1 cellular context compared by ENCODE assay signal in the genomic region with DNA sequence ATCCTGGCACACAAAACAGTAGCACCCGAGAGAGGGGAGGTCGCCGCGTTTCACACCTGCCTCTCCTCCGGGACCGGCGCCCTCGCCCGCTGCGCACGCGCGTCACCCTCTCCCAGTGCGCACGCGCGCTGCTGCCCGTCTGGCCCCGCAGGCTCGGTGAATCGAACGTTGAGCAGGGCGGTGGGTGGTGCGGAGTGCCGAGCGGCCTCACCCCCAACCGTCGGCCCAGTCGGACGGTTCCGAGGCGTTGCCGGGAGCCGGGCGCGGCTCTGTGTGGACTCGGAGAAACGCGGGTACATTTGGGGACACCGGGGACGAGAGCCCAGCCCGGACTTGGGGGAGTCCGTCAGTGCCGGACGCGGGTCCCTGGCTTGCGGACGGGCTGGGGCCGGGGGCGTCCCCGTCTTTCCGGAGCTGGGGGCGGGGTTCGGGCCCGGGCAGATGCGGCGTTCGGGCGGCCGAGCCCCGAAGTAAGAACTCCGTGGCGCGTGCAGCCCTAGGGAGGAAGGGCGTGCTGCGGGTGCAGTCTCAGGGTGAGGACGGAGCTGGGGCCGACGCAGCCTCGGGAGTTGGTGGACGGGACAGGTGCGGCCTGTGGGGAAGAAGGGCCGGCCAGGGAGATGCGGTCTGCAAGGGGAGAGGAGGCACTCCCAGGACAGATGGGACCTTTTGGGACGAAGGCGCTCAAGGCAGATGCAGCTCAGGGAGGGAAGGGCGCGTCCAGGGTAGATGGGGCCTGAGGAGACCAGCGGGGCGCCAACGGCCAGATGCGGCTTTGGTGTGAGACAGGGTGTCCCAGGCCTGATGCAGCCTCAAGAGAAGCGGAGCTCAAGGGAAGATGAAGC.
TF ChIP-seq lines count a peak whose summit lies in the region.

A gene with protein sequence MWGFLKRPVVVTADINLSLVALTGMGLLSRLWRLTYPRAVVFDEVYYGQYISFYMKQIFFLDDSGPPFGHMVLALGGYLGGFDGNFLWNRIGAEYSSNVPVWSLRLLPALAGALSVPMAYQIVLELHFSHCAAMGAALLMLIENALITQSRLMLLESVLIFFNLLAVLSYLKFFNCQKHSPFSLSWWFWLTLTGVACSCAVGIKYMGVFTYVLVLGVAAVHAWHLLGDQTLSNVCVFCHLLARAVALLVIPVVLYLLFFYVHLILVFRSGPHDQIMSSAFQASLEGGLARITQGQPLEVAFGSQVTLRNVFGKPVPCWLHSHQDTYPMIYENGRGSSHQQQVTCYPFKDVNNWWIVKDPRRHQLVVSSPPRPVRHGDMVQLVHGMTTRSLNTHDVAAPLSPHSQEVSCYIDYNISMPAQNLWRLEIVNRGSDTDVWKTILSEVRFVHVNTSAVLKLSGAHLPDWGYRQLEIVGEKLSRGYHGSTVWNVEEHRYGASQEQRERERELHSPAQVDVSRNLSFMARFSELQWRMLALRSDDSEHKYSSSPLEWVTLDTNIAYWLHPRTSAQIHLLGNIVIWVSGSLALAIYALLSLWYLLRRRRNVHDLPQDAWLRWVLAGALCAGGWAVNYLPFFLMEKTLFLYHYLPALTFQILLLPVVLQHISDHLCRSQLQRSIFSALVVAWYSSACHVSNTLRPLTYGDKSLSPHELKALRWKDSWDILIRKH (plus strand): TSS at position 138 of the 845 bp plus-strand sequence. CDS start 1,301 bp downstream, outside the sequence.

TF ChIP-seq in GM12878, 131 proteins besides CTCF, POLR2A, EP300 and RAD21 (continued from another document and continues in another):
- TF ChIP-seq, protein P1, sequence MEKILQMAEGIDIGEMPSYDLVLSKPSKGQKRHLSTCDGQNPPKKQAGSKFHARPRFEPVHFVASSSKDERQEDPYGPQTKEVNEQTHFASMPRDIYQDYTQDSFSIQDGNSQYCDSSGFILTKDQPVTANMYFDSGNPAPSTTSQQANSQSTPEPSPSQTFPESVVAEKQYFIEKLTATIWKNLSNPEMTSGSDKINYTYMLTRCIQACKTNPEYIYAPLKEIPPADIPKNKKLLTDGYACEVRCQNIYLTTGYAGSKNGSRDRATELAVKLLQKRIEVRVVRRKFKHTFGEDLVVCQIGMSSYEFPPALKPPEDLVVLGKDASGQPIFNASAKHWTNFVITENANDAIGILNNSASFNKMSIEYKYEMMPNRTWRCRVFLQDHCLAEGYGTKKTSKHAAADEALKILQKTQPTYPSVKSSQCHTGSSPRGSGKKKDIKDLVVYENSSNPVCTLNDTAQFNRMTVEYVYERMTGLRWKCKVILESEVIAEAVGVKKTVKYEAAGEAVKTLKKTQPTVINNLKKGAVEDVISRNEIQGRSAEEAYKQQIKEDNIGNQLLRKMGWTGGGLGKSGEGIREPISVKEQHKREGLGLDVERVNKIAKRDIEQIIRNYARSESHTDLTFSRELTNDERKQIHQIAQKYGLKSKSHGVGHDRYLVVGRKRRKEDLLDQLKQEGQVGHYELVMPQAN (conservative IDR thresholded peaks at IDR 0.05), result peak; percentile 70
- TF ChIP-seq HDGF (IDR thresholded peaks at IDR 0.05) (0 out of 2 replicates have a peak, but pooled peaks have one; percentile 18), CEBPB (IDR thresholded peaks at IDR 0.05; ENCODE audit: borderline replicate concordance in 1 of 2, low read depth in 2 of 2, low read length in 2 of 2) (no peak), NRF1 (conservative IDR thresholded peaks at IDR 0.05; ENCODE audit: low read depth, low read length) (peak; percentile 92), NFIC (IDR thresholded peaks at IDR 0.05; ENCODE audit: low read depth, low read length) (no peak), CBFB (IDR thresholded peaks at IDR 0.05; ENCODE audit: low read depth) (no peak), CBX5 (IDR thresholded peaks at IDR 0.05; ENCODE audit: low read depth) (no peak), BMI1 (IDR thresholded peaks at IDR 0.05; ENCODE audit: borderline replicate concordance) (no peak), POU2F2 (IDR thresholded peaks at IDR 0.05; ENCODE audit: borderline replicate concordance, low read depth, low read length) (0 out of 3 replicates have a peak, but pooled peaks have one; percentile 45), GATAD2B (conservative IDR thresholded peaks at IDR 0.05; ENCODE audit: low read depth) (peak; percentile 92), RELA (IDR thresholded peaks at IDR 0.05; ENCODE audit: borderline replicate concordance, partially characterized antibody) (peak; percentile 58), KAT2A (conservative IDR thresholded peaks at IDR 0.05; ENCODE audit: control insufficient read depth, low read depth, low read length) (no peak), SIN3A (IDR thresholded peaks at IDR 0.05; ENCODE audit: low read depth, low read length) (peak; percentile 60; the same call in 1 of the 2 replicates), CREM (IDR thresholded peaks at IDR 0.05; ENCODE audit: low read depth) (0 out of 2 replicates have a peak, but pooled peaks have one; percentile 34), YY1 (IDR thresholded peaks at IDR 0.05; ENCODE audit: low read depth, low read length) (peak; percentile 89), RBBP5 (conservative IDR thresholded peaks at IDR 0.05) (no peak), LARP7 (IDR thresholded peaks at IDR 0.05) (peak; percentile 93), POLR2AphosphoS2 (IDR thresholded peaks at IDR 0.05; ENCODE audit: low read depth, low read length) (peak; percentile 95), NR2C2 (IDR thresholded peaks at IDR 0.05; ENCODE audit: borderline replicate concordance, control insufficient read depth, insufficient read length, low read depth) (peak; percentile 97), TCF12 (IDR thresholded peaks at IDR 0.05; ENCODE audit: low read depth, low read length) (peak; percentile 77), ASH2L (IDR thresholded peaks at IDR 0.05; ENCODE audit: borderline replicate concordance, low read depth) (peak; percentile 40; the same call in 1 of the 2 replicates), TARDBP (IDR thresholded peaks at IDR 0.05; ENCODE audit: borderline replicate concordance) (0 out of 2 replicates have a peak, but pooled peaks have one; percentile 67), SP1 (IDR thresholded peaks at IDR 0.05; ENCODE audit: low read depth, low read length) (peak; percentile 11), CHD2 (IDR thresholded peaks at IDR 0.05; ENCODE audit: borderline replicate concordance, low read depth, low read length) (0 out of 2 replicates have a peak, but pooled peaks have one; percentile 25), FOS (IDR thresholded peaks at IDR 0.05; ENCODE audit: borderline replicate concordance, extremely low read depth, insufficient read length) (no peak), SMARCA5 (IDR thresholded peaks at IDR 0.05) (peak; percentile 62; the same call in 1 of the 2 replicates), ZNF207 (IDR thresholded peaks at IDR 0.05; ENCODE audit: borderline replicate concordance) (peak; percentile 96), NR2F1 (conservative IDR thresholded peaks at IDR 0.05) (0 out of 2 replicates have a peak, but pooled peaks have one; percentile 38), EGR1 (IDR thresholded peaks at IDR 0.05; ENCODE audit: borderline replicate concordance in 1 of 2, low read depth in 2 of 2, low read length in 2 of 2) (peak in 1 of 2 experiments; percentile 74; a peak in 2 of 3 replicates)
- TF ChIP-seq, protein P2, sequence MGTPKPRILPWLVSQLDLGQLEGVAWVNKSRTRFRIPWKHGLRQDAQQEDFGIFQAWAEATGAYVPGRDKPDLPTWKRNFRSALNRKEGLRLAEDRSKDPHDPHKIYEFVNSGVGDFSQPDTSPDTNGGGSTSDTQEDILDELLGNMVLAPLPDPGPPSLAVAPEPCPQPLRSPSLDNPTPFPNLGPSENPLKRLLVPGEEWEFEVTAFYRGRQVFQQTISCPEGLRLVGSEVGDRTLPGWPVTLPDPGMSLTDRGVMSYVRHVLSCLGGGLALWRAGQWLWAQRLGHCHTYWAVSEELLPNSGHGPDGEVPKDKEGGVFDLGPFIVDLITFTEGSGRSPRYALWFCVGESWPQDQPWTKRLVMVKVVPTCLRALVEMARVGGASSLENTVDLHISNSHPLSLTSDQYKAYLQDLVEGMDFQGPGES (IDR thresholded peaks at IDR 0.05), result peak; percentile 52; the same call in 1 of the 2 replicates
- TF ChIP-seq, protein P3, sequence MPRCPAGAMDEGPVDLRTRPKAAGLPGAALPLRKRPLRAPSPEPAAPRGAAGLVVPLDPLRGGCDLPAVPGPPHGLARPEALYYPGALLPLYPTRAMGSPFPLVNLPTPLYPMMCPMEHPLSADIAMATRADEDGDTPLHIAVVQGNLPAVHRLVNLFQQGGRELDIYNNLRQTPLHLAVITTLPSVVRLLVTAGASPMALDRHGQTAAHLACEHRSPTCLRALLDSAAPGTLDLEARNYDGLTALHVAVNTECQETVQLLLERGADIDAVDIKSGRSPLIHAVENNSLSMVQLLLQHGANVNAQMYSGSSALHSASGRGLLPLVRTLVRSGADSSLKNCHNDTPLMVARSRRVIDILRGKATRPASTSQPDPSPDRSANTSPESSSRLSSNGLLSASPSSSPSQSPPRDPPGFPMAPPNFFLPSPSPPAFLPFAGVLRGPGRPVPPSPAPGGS (IDR thresholded peaks at IDR 0.05; ENCODE audit: borderline replicate concordance, insufficient read depth, low read depth, low read length, poor library complexity, severe bottlenecking), result peak; percentile 50
- TF ChIP-seq, protein P4, sequence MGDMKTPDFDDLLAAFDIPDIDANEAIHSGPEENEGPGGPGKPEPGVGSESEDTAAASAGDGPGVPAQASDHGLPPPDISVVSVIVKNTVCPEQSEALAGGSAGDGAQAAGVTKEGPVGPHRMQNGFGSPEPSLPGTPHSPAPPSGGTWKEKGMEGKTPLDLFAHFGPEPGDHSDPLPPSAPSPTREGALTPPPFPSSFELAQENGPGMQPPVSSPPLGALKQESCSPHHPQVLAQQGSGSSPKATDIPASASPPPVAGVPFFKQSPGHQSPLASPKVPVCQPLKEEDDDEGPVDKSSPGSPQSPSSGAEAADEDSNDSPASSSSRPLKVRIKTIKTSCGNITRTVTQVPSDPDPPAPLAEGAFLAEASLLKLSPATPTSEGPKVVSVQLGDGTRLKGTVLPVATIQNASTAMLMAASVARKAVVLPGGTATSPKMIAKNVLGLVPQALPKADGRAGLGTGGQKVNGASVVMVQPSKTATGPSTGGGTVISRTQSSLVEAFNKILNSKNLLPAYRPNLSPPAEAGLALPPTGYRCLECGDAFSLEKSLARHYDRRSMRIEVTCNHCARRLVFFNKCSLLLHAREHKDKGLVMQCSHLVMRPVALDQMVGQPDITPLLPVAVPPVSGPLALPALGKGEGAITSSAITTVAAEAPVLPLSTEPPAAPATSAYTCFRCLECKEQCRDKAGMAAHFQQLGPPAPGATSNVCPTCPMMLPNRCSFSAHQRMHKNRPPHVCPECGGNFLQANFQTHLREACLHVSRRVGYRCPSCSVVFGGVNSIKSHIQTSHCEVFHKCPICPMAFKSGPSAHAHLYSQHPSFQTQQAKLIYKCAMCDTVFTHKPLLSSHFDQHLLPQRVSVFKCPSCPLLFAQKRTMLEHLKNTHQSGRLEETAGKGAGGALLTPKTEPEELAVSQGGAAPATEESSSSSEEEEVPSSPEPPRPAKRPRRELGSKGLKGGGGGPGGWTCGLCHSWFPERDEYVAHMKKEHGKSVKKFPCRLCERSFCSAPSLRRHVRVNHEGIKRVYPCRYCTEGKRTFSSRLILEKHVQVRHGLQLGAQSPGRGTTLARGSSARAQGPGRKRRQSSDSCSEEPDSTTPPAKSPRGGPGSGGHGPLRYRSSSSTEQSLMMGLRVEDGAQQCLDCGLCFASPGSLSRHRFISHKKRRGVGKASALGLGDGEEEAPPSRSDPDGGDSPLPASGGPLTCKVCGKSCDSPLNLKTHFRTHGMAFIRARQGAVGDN (IDR thresholded peaks at IDR 0.05), result peak; percentile 58
- TF ChIP-seq, protein P5, sequence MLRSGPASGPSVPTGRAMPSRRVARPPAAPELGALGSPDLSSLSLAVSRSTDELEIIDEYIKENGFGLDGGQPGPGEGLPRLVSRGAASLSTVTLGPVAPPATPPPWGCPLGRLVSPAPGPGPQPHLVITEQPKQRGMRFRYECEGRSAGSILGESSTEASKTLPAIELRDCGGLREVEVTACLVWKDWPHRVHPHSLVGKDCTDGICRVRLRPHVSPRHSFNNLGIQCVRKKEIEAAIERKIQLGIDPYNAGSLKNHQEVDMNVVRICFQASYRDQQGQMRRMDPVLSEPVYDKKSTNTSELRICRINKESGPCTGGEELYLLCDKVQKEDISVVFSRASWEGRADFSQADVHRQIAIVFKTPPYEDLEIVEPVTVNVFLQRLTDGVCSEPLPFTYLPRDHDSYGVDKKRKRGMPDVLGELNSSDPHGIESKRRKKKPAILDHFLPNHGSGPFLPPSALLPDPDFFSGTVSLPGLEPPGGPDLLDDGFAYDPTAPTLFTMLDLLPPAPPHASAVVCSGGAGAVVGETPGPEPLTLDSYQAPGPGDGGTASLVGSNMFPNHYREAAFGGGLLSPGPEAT (IDR thresholded peaks at IDR 0.05; ENCODE audit: low read depth), result peak; percentile 78; the same call in 1 of the 2 replicates
- TF ChIP-seq, protein P6, sequence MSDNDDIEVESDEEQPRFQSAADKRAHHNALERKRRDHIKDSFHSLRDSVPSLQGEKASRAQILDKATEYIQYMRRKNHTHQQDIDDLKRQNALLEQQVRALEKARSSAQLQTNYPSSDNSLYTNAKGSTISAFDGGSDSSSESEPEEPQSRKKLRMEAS (IDR thresholded peaks at IDR 0.05; ENCODE audit: low read depth, low read length), result peak; percentile 72; the same call in 1 of the 2 replicates
- TF ChIP-seq, protein P7, sequence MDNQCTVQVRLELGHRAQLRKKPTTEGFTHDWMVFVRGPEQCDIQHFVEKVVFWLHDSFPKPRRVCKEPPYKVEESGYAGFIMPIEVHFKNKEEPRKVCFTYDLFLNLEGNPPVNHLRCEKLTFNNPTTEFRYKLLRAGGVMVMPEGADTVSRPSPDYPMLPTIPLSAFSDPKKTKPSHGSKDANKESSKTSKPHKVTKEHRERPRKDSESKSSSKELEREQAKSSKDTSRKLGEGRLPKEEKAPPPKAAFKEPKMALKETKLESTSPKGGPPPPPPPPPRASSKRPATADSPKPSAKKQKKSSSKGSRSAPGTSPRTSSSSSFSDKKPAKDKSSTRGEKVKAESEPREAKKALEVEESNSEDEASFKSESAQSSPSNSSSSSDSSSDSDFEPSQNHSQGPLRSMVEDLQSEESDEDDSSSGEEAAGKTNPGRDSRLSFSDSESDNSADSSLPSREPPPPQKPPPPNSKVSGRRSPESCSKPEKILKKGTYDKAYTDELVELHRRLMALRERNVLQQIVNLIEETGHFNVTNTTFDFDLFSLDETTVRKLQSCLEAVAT (IDR thresholded peaks at IDR 0.05), result peak; percentile 100
